ENCODE assay signal across 9 cellular contexts in genomic region chr10:122911889-122912484, GRCh38. TPM values are rescaled to one million over a fixed set of nuclear protein-coding genes. Genes with fewer than 3 reads are reported as not detected.
DNase-seq lines count a peak whose midpoint lies in the region; ATAC-seq and TF ChIP-seq lines count a peak whose summit lies in the region.
"Had no signal": no experiment of that assay in that cellular context is flagged by ENCODE, and none has a peak within 500 bp of the region (broad histone marks: within the 10 kb centered on the region; RNA-seq: fewer than 3 reads in every experiment).

No MANE protein-coding gene starts in this region.

- H3K4me2 ChIP-seq in osteoblast (ENCODE audit: insufficient read depth, low read length): no peak overlapping the region

- H3K4me3 Mint-ChIP-seq in endodermal cell: no peak overlapping the region
- H3K4me3 Mint-ChIP-seq: activated naive CD8-positive, alpha-beta T cell had no signal

- H3K27me3 Mint-ChIP-seq in endodermal cell (ENCODE audit: insufficient read depth): peaks cover 41% of the 10 kb centered on the region

- H3K27ac ChIP-seq in endodermal cell (ENCODE audit: low read depth, low read length) (no peak overlapping the region), osteoblast (ENCODE audit: low read depth, low read length) (no peak overlapping the region)

- H3K27ac Mint-ChIP-seq in endodermal cell: no peak overlapping the region
- H3K27ac Mint-ChIP-seq: activated naive CD8-positive, alpha-beta T cell had no signal

- TF ChIP-seq CTCF in endodermal cell (conservative IDR thresholded peaks at IDR 0.05) (no peak), osteoblast (IDR thresholded peaks at IDR 0.05; ENCODE audit: extremely low read depth, low read depth, low read length) (no peak)

- DNase-seq in AML-193 (lab: John Stamatoyannopoulos, UW) (peak; percentile 18 to 21), HT-29 (ENCODE audit: low spot score) (peak; percentile 56), endodermal cell (peak; percentile 95), osteoblast (ENCODE audit: insufficient read length, low spot score, missing footprints) (peak; percentile 58), epidermal melanocyte (ENCODE audit: insufficient read length, low spot score) (no peak)
- DNase-seq in activated CD4-positive, alpha-beta T cell treated with anti-CD3 and anti-CD28 coated beads for 4 hours: peak; percentile 11 to 43

- H3K79me2 ChIP-seq in osteoblast (ENCODE audit: insufficient read depth, low read length): no peaks in the 10 kb centered on the region

- H3K9me3 ChIP-seq in endodermal cell (ENCODE audit: control insufficient read depth, low read length) (no peaks in the 10 kb centered on the region), osteoblast (ENCODE audit: low read depth, low read length) (no peaks in the 10 kb centered on the region)

- H3K9ac ChIP-seq in endodermal cell (ENCODE audit: extremely low read depth, low read length, poor library complexity, severe bottlenecking): no peak overlapping the region

- H2AFZ ChIP-seq in osteoblast (ENCODE audit: low read length): no peak overlapping the region

- H3K4me1 Mint-ChIP-seq in endodermal cell: no peaks in the 10 kb centered on the region

- WGBS in endodermal cell (ENCODE audit: insufficient coverage in 1 of 2, insufficient read length in 1 of 2), 2 experiments: 24 to 38% methylated on average over 3 to 5 of the region's 5 CpGs

- no peaks in the 10 kb centered on the region for H3K36me3 Mint-ChIP-seq in endodermal cell (ENCODE audit: low read depth)
- H3K36me3 Mint-ChIP-seq: activated naive CD8-positive, alpha-beta T cell had no signal

- H3K4me3 ChIP-seq in endodermal cell (ENCODE audit: low read length): no peak overlapping the region
- H3K4me3 ChIP-seq in osteoblast (ENCODE audit: insufficient read depth, low read length): no peak overlapping the region

- H3K4me1 ChIP-seq in endodermal cell (ENCODE audit: control insufficient read depth, insufficient read depth, low read length) (no peaks in the 10 kb centered on the region), osteoblast (ENCODE audit: insufficient read depth, low read length) (no peaks in the 10 kb centered on the region)

- no peaks in the 10 kb centered on the region for H3K9me3 Mint-ChIP-seq in endodermal cell

- ATAC-seq in GM21723 (IDR thresholded peaks at IDR 0.05; ENCODE audit: unreplicated experiment) (no peak), GM21515 (IDR thresholded peaks at IDR 0.05; ENCODE audit: unreplicated experiment) (no peak)

- H4K20me1 ChIP-seq in osteoblast (ENCODE audit: insufficient read depth, low read length): no peaks in the 10 kb centered on the region

- H3K27me3 ChIP-seq in endodermal cell (ENCODE audit: control insufficient read depth, insufficient read depth, low read length, poor library complexity, severe bottlenecking) (peaks cover 32% of the 10 kb centered on the region), osteoblast (ENCODE audit: insufficient read depth, low read length) (no peaks in the 10 kb centered on the region)

- H3K36me3 ChIP-seq in endodermal cell (ENCODE audit: control insufficient read depth, insufficient read depth, low read length) (no peaks in the 10 kb centered on the region), osteoblast (ENCODE audit: insufficient read depth, low read length) (no peaks in the 10 kb centered on the region)

RNA-seq across cellular contexts. Expression of gene FAM24A, which starts 1.6 kb away (rescaled TPM):
- not detected in 2 replicates for total RNA-seq in HT-29 (2014; rRNA removed; shearing (Covaris generic))
- total RNA-seq in endodermal cell: not detected
- not detected for polyA plus RNA-seq in endodermal cell (2013, experiment 1 of 2)
- polyA plus RNA-seq in endodermal cell (2013, experiment 2 of 2): not detected
- total RNA-seq in osteoblast: not detected in 2 replicates

RNA-seq across cellular contexts. Expression of gene FAM24B, which starts 32.6 kb away (rescaled TPM):
- not detected in 2 replicates for total RNA-seq in HT-29 (2014; rRNA removed; shearing (Covaris generic))
- total RNA-seq in endodermal cell (1 to 10 TPM in 1 of 2 donors, not detected in 1; 2.9 TPM), osteoblast (1.8 and 4.4 TPM in 2 replicates)
- 6.7 TPM for polyA plus RNA-seq in endodermal cell (2013, experiment 1 of 2)
- polyA plus RNA-seq in endodermal cell (2013, experiment 2 of 2): 6.0 TPM

RNA-seq across cellular contexts. Expression of gene C10orf88, which starts 42.0 kb away (rescaled TPM):
- total RNA-seq in HT-29 (2014; rRNA removed; shearing (Covaris generic)): 1.8 and 3.9 TPM in 2 replicates
- total RNA-seq in endodermal cell (10 to 100 TPM; 14.7 to 18.1 TPM), osteoblast (6.5 and 7.4 TPM in 2 replicates)
- polyA plus RNA-seq in endodermal cell (2013, experiment 1 of 2): 14.1 TPM
- 17.1 TPM for polyA plus RNA-seq in endodermal cell (2013, experiment 2 of 2)
